ENCODE assay signal across 16 cellular contexts in the genomic region with DNA sequence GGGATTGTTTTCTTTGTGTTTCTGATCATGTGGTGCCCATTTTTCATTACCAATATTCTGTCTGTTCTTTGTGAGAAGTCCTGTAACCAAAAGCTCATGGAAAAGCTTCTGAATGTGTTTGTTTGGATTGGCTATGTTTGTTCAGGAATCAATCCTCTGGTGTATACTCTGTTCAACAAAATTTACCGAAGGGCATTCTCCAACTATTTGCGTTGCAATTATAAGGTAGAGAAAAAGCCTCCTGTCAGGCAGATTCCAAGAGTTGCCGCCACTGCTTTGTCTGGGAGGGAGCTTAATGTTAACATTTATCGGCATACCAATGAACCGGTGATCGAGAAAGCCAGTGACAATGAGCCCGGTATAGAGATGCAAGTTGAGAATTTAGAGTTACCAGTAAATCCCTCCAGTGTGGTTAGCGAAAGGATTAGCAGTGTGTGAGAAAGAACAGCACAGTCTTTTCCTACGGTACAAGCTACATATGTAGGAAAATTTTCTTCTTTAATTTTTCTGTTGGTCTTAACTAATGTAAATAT.
"Had no signal": no experiment of that assay in that cellular context is flagged by ENCODE, and none has a peak within 500 bp of the region (broad histone marks: within the 10 kb centered on the region; RNA-seq: fewer than 3 reads in every experiment).

No MANE protein-coding gene starts in this region.

- H3K36me3 ChIP-seq: transverse colon had no signal

- DNase-seq: activated CD4-positive, CD25-positive, alpha-beta regulatory T cell treated with anti-CD3 and anti-CD28 coated beads, Interleukin-2, amount 50 U/mL, for 72 hours; activated naive CD8-positive, alpha-beta T cell treated with anti-CD3 and anti-CD28 coated beads for 36 hours; amygdala; central memory CD4-positive, alpha-beta T cell; effector memory CD4-positive, alpha-beta T cell; foreskin melanocyte; mesendoderm; nucleus accumbens; right cardiac atrium; stimulated activated naive CD8-positive, alpha-beta T cell treated with anti-CD3 and anti-CD28 coated beads, Interleukin-15, Interleukin-2, amounts not matched to agents 100 U/mL and 50 U/mL, for 24 hours; T1000; transverse colon had no signal

- H3K27ac Mint-ChIP-seq: activated naive CD8-positive, alpha-beta T cell treated with anti-CD3 and anti-CD28 coated beads for 36 hours; activated T-helper 1 cell treated with anti-CD3 and anti-CD28 coated beads, Interleukin-12 subunit alpha, Interleukin-12 subunit beta, Interleukin-2, Interleukin-4 antibody, amounts not matched to agents 30 ng/mL and 10 ng/mL and 1 ng/mL, durations not matched to agents 14 hours and 24 hours and 36 hours; natural killer cell treated with Interleukin-12 subunit alpha and Interleukin-12 subunit beta and Interleukin-15 and Interleukin-18, amount 100 ng/mL, for 72 hours had no signal

- H3K4me1 ChIP-seq: transverse colon had no signal

- H3K9me3 ChIP-seq: transverse colon had no signal

- H3K4me3 Mint-ChIP-seq: activated naive CD8-positive, alpha-beta T cell treated with anti-CD3 and anti-CD28 coated beads for 36 hours; activated T-helper 1 cell treated with anti-CD3 and anti-CD28 coated beads, Interleukin-12 subunit alpha, Interleukin-12 subunit beta, Interleukin-2, Interleukin-4 antibody, amounts not matched to agents 30 ng/mL and 10 ng/mL and 1 ng/mL, durations not matched to agents 14 hours and 24 hours and 36 hours; natural killer cell treated with Interleukin-12 subunit alpha and Interleukin-12 subunit beta and Interleukin-15 and Interleukin-18, amount 100 ng/mL, for 72 hours had no signal

- H3K9me3 Mint-ChIP-seq: activated naive CD8-positive, alpha-beta T cell treated with anti-CD3 and anti-CD28 coated beads for 36 hours; activated T-helper 1 cell treated with anti-CD3 and anti-CD28 coated beads, Interleukin-12 subunit alpha, Interleukin-12 subunit beta, Interleukin-2, Interleukin-4 antibody, amounts not matched to agents 30 ng/mL and 10 ng/mL and 1 ng/mL, durations not matched to agents 14 hours and 24 hours and 36 hours; brain had no signal

- H3K36me3 Mint-ChIP-seq: activated naive CD8-positive, alpha-beta T cell treated with anti-CD3 and anti-CD28 coated beads for 36 hours; brain; natural killer cell treated with Interleukin-12 subunit alpha and Interleukin-12 subunit beta and Interleukin-15 and Interleukin-18, amount 100 ng/mL, for 72 hours had no signal

- H3K4me1 Mint-ChIP-seq: activated naive CD8-positive, alpha-beta T cell treated with anti-CD3 and anti-CD28 coated beads for 36 hours; brain had no signal

- H3K27ac ChIP-seq: epithelial cell of prostate, transverse colon had no signal

- H3K4me3 ChIP-seq: transverse colon had no signal

- ATAC-seq: natural killer cell treated with Interleukin-12 subunit alpha and Interleukin-12 subunit beta and Interleukin-15 and Interleukin-18, amount 100 ng/mL, for 72 hours; right cardiac atrium; stimulated activated naive CD8-positive, alpha-beta T cell treated with anti-CD3 and anti-CD28 coated beads, Interleukin-15, Interleukin-2, amounts not matched to agents 100 U/mL and 50 U/mL, for 24 hours had no signal

- H3K27me3 Mint-ChIP-seq: activated naive CD8-positive, alpha-beta T cell treated with anti-CD3 and anti-CD28 coated beads for 36 hours; brain had no signal

- H3K27me3 ChIP-seq: transverse colon had no signal
